26 cellular contexts compared by ENCODE assay signal in the genomic region with DNA sequence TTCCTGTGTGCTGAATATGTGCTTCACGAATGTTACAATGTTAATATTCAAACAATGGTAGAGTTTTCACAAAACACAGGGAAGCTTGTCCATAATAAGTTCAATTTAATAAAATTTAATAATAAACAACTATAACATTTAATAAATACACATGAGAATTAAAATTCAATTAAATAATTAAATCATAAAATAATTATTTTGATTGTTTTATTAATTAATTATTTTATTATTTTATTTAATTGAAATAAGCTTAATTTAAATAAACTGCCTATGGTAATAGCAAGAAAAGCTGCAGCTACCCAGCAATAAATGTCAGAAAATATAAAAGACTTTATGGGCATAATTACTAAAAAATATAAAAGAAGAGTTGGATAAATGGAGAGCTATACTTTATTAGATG.
"Had no signal": no experiment of that assay in that cellular context is flagged by ENCODE, and none has a peak within 500 bp of the region (broad histone marks: within the 10 kb centered on the region; RNA-seq: fewer than 3 reads in every experiment).

No MANE protein-coding gene starts in this region.

- FAIRE-seq: astrocyte, bronchial epithelial cell had no signal

- ATAC-seq: activated CD4-positive, CD25-positive, alpha-beta regulatory T cell treated with anti-CD3 and anti-CD28 coated beads, Interleukin-2, amount 50 U/mL, for 24 hours; activated CD8-positive, alpha-beta T cell treated with anti-CD3 and anti-CD28 coated beads for 36 hours; activated T-cell treated with anti-CD3 and anti-CD28 coated beads, Interleukin-2, amount 50 U/mL, for 4 hours; activated T-helper 17 cell treated with anti-CD3 and anti-CD28 coated beads, Interleukin-2, amount 50 U/mL, for 72 hours; esophagus mucosa; gastrocnemius medialis; heart left ventricle had no signal

- H3K36me3 ChIP-seq: brain microvascular endothelial cell, gastrocnemius medialis, heart left ventricle had no signal

- DNase-seq: activated B cell treated with CpG ODN at 0.5 μM for 24 hours; activated CD4-positive, alpha-beta T cell treated with anti-CD3 and anti-CD28 coated beads for 48 hours; activated CD4-positive, alpha-beta T cell treated with anti-CD3 and anti-CD28 coated beads, Interleukin-2, amount 50 U/mL, for 1 hour; activated CD4-positive, alpha-beta T cell treated with anti-CD3 and anti-CD28 coated beads, Interleukin-2, amount 50 U/mL, for 48 hours; activated CD8-positive, alpha-beta memory T cell treated with anti-CD3 and anti-CD28 coated beads for 24 hours; activated CD8-positive, alpha-beta T cell treated with anti-CD3 and anti-CD28 coated beads for 36 hours; activated effector memory CD4-positive, alpha-beta T cell treated with Interleukin-2 at 50 U/mL for 16 hours; activated gamma-delta T cell treated with Interleukin-2 at 50 U/mL for 16 hours; activated naive CD4-positive, alpha-beta T cell treated with anti-CD3 and anti-CD28 coated beads, Interleukin-2, amount 50 U/mL, for 16 hours; activated naive CD4-positive, alpha-beta T cell treated with Interleukin-2 at 50 U/mL for 16 hours; activated T-cell treated with anti-CD3 and anti-CD28 coated beads, Interleukin-2, amount 50 U/mL, for 4 hours; amniotic stem cell; anterior cingulate cortex; brain microvascular endothelial cell; effector CD8-positive, alpha-beta T cell; foreskin fibroblast; gastrocnemius medialis; glutamatergic neuron; heart left ventricle; T-helper 2 cell had no signal

- H3K27ac ChIP-seq: brain microvascular endothelial cell, gastrocnemius medialis, heart left ventricle, VCaP had no signal

- H3K9me3 ChIP-seq: gastrocnemius medialis, heart left ventricle had no signal

- H3K4me1 ChIP-seq: gastrocnemius medialis, heart left ventricle had no signal

- H3K27me3 ChIP-seq: gastrocnemius medialis, heart left ventricle had no signal

- H3K4me3 ChIP-seq: gastrocnemius medialis, heart left ventricle had no signal
